ENCODE assay signal across 1 cellular context in genomic region chr15:68228971-68229385, GRCh38.
TF ChIP-seq lines count a peak whose summit lies in the region.

No MANE protein-coding gene starts in this region.

TF ChIP-seq in HEK293, 187 proteins besides CTCF, POLR2A, EP300 and RAD21 (continued from another document and continues in another):
- no peak for TF ChIP-seq ZNF280C (tag by site-specific recombination; IDR thresholded peaks at IDR 0.05)
- 0 out of 2 replicates have a peak, but pooled peaks have one; percentile 44 for TF ChIP-seq ZSCAN5A (tag by site-specific recombination; IDR thresholded peaks at IDR 0.05)
- TF ChIP-seq ZNF521 (tag by site-specific recombination; IDR thresholded peaks at IDR 0.05) = no peak
- TF ChIP-seq KLF16 (tag by site-specific recombination; IDR thresholded peaks at IDR 0.05) = no peak
- no peak for TF ChIP-seq IKZF3 (tag by site-specific recombination; IDR thresholded peaks at IDR 0.05)
- no peak for TF ChIP-seq ZNF792 (tag by site-specific recombination; IDR thresholded peaks at IDR 0.05)
- peak; percentile 51 for TF ChIP-seq ZNF501 (tag by site-specific recombination; IDR thresholded peaks at IDR 0.05)
- no peak for TF ChIP-seq ZNF704 (tag by site-specific recombination; IDR thresholded peaks at IDR 0.05)
- peak; percentile 64 for TF ChIP-seq PATZ1 (tag by site-specific recombination; IDR thresholded peaks at IDR 0.05)
- TF ChIP-seq ZBTB11 (tag by site-specific recombination; conservative IDR thresholded peaks at IDR 0.05; ENCODE audit: low read depth) = 0 out of 2 replicates have a peak, but pooled peaks have one; percentile 9
- TF ChIP-seq ZNF548 (tag by site-specific recombination; IDR thresholded peaks at IDR 0.05) = 0 out of 2 replicates have a peak, but pooled peaks have one; percentile 4
- TF ChIP-seq ZNF354C (tag by site-specific recombination; IDR thresholded peaks at IDR 0.05; ENCODE audit: borderline replicate concordance, low read depth) = no peak
- TF ChIP-seq ELK4 (IDR thresholded peaks at IDR 0.05; ENCODE audit: borderline replicate concordance, low read depth, low read length) = no peak
- TF ChIP-seq GLI4 (tag by site-specific recombination; IDR thresholded peaks at IDR 0.05) = 0 out of 2 replicates have a peak, but pooled peaks have one; percentile 21
- no peak for TF ChIP-seq WT1 (tag by site-specific recombination; IDR thresholded peaks at IDR 0.05)
- TF ChIP-seq ZNF174 (tag by site-specific recombination; IDR thresholded peaks at IDR 0.05) = no peak
- no peak for TF ChIP-seq ZNF776 (tag by site-specific recombination; IDR thresholded peaks at IDR 0.05; ENCODE audit: borderline replicate concordance)
- TF ChIP-seq ZNF626 (tag by site-specific recombination; IDR thresholded peaks at IDR 0.05) = no peak
- no peak for TF ChIP-seq EGR2 (tag by site-specific recombination; IDR thresholded peaks at IDR 0.05; ENCODE audit: low read depth)
- no peak for TF ChIP-seq TRIM28 (IDR thresholded peaks at IDR 0.05; ENCODE audit: borderline replicate concordance, low read length)
- no peak for TF ChIP-seq PRDM4 (tag by site-specific recombination; IDR thresholded peaks at IDR 0.05)
- no peak for TF ChIP-seq ZNF513 (tag by site-specific recombination; IDR thresholded peaks at IDR 0.05)
- no peak for TF ChIP-seq ZNF48 (tag by site-specific recombination; IDR thresholded peaks at IDR 0.05)
- no peak for TF ChIP-seq ZNF184 (tag by site-specific recombination; IDR thresholded peaks at IDR 0.05)
- peak; percentile 67; the same call in 1 of the 2 replicates for TF ChIP-seq KLF17 (tag by site-specific recombination; IDR thresholded peaks at IDR 0.05)
- TF ChIP-seq PBX3 (CRISPR knock-in tag; IDR thresholded peaks at IDR 0.05) = no peak
- TF ChIP-seq ZNF596 (tag by site-specific recombination; IDR thresholded peaks at IDR 0.05) = no peak
- no peak for TF ChIP-seq ZNF10 (tag by site-specific recombination; IDR thresholded peaks at IDR 0.05)
- no peak for TF ChIP-seq AEBP2 (tag by site-specific recombination; IDR thresholded peaks at IDR 0.05; ENCODE audit: borderline replicate concordance)
- no peak for TF ChIP-seq ZSCAN23 (tag by site-specific recombination; IDR thresholded peaks at IDR 0.05)
- TF ChIP-seq ZNF391 (tag by site-specific recombination; IDR thresholded peaks at IDR 0.05; ENCODE audit: borderline replicate concordance, low read depth) = no peak
